In the genomic region with DNA sequence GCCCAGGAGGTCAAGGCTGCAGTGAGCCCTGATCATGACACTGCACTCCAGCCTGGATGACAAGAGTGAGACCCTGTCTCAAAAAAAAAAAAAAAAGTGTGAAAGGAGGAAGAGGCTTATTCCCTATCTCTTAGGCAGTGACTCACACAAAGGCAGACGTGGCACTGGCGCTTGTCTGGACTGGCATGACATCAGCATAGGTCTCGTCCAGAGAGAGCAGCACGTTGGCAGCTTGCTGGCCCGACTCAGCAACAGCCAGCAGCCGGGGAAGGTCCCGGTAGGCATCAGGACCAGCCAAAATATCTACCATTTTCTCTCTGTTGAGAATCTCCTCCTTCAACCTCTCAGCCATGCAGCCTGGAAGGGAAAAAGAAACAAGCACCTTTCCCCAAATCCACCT, we compare ENCODE assay signal across 16 cellular contexts. TPM values are rescaled to one million over a fixed set of nuclear protein-coding genes. Genes with fewer than 3 reads are reported as not detected.
DNase-seq lines count a peak whose midpoint lies in the region; ATAC-seq and TF ChIP-seq lines count a peak whose summit lies in the region.
"Had no signal": no experiment of that assay in that cellular context is flagged by ENCODE, and none has a peak within 500 bp of the region (broad histone marks: within the 10 kb centered on the region; RNA-seq: fewer than 3 reads in every experiment).

No MANE protein-coding gene starts in this region.

- ATAC-seq in left ventricle myocardium superior (peak; percentile 94), GM19351 (IDR thresholded peaks at IDR 0.05; ENCODE audit: unreplicated experiment) (no peak), HG02571 (IDR thresholded peaks at IDR 0.05; ENCODE audit: unreplicated experiment) (no peak)

- H3K4me3 Mint-ChIP-seq in MCF 10A (ENCODE audit: unreplicated experiment) = no peak overlapping the region
- H3K4me3 Mint-ChIP-seq: dendritic cell treated with granulocyte-macrophage colony-stimulating factor and Interleukin-4, amounts not matched to agents 40 ng/mL and 50 ng/mL, for 4 days had no signal

- 33 to 58% (median 48%) methylated on average over 7 of the region's 7 CpGs for WGBS in adrenal gland, 4 donors

- POLR2A ChIA-PET in MCF 10A (lab: Yijun Ruan, JAX) = interaction anchor here (0.6 to 2.1 kb wide), 5 partner anchors 9 to 725 kb away, joined by 3 to 8 read pairs (median 5); partner anchors contain the start of genes CDK5RAP1 and EIF2S2

- no peak overlapping the region for H3K27ac Mint-ChIP-seq in MCF 10A (ENCODE audit: low read depth, unreplicated experiment)
- H3K27ac Mint-ChIP-seq: dendritic cell treated with granulocyte-macrophage colony-stimulating factor and Interleukin-4, amounts not matched to agents 40 ng/mL and 50 ng/mL, for 4 days had no signal

- no TSS peak for BruUV-seq in MCF 10A (replicated peaks; lab: Mats Ljungman, UMichigan)

- H3K27me3 Mint-ChIP-seq in MCF 10A (ENCODE audit: insufficient read depth, unreplicated experiment) = no peaks in the 10 kb centered on the region
- H3K27me3 Mint-ChIP-seq: dendritic cell treated with granulocyte-macrophage colony-stimulating factor and Interleukin-4, amounts not matched to agents 40 ng/mL and 50 ng/mL, for 4 days had no signal

- H3K9me3 Mint-ChIP-seq in MCF 10A (ENCODE audit: unreplicated experiment) = no peaks in the 10 kb centered on the region
- H3K9me3 Mint-ChIP-seq: dendritic cell treated with granulocyte-macrophage colony-stimulating factor and Interleukin-4, amounts not matched to agents 40 ng/mL and 50 ng/mL, for 4 days had no signal

- TF ChIP-seq CTCF in MCF 10A (IDR thresholded peaks at IDR 0.05; ENCODE audit: unreplicated experiment) = no peak
- TF ChIP-seq CTCF in breast epithelium (IDR thresholded peaks at IDR 0.05) = no peak
- TF ChIP-seq CTCF in adrenal gland (IDR thresholded peaks at IDR 0.05) = no peak

- DNase-seq in MCF 10A (ENCODE audit: unreplicated experiment) (peak; percentile 70), breast epithelium (ENCODE audit: low spot score in 2 of 2) (no peak), adrenal gland (peak; percentile 79 to 93 (median 90)), left ventricle myocardium superior (peak; percentile 66), dedifferentiated amniotic fluid mesenchymal stem cell (ENCODE audit: extremely low spot score) (no peak)
- no peak for DNase-seq in stimulated activated naive CD4-positive, alpha-beta T cell (lab: John Stamatoyannopoulos, UW)
- DNase-seq: activated CD8-positive, alpha-beta memory T cell treated with anti-CD3 and anti-CD28 coated beads, Interleukin-2, amount 50 U/mL, for 4 hours; MV-4-11; NCI-H510A treated with DMSO at 0.1 percent for 48 hours; SIG-M5; stimulated activated CD4-positive, alpha-beta T cell treated with anti-CD3 and anti-CD28 coated beads, Interleukin-12 subunit alpha, Interleukin-12 subunit beta, amount 100 ng/mL, for 4 hours; transverse colon had no signal

- no peaks in the 10 kb centered on the region for H3K36me3 ChIP-seq in breast epithelium
- H3K36me3 ChIP-seq in adrenal gland (replicated peaks in 1 of 2) = peaks cover 0 to 65% of the 10 kb centered on the region in 2 donors

- H3K4me1 Mint-ChIP-seq in MCF 10A (ENCODE audit: insufficient read depth, unreplicated experiment) = peaks cover 7% of the 10 kb centered on the region

- H3K4me3 ChIP-seq in breast epithelium = no peak overlapping the region
- no peak overlapping the region for H3K4me3 ChIP-seq in adrenal gland
- H3K4me3 ChIP-seq: transverse colon had no signal

- TF ChIP-seq POLR2A in breast epithelium (IDR thresholded peaks at IDR 0.05) = no peak
- no peak for TF ChIP-seq POLR2A in adrenal gland (IDR thresholded peaks at IDR 0.05)

- H3K27me3 ChIP-seq in breast epithelium = no peaks in the 10 kb centered on the region
- H3K27me3 ChIP-seq in adrenal gland = no peaks in the 10 kb centered on the region
- H3K27me3 ChIP-seq: neutrophil, transverse colon had no signal

- H3K9me3 ChIP-seq in breast epithelium (no peaks in the 10 kb centered on the region), adrenal gland (replicated peaks in 1 of 3) (no peaks in the 10 kb centered on the region)
- H3K9me3 ChIP-seq: neutrophil, transverse colon had no signal

- intact Hi-C loops in MCF 10A (cut with micrococcal nuclease) = no loop called here
- intact Hi-C loops in breast epithelium (cut with DNase I; ENCODE audit: low total_unique reads) = no loop called here
- intact Hi-C loops in adrenal gland (cut with DNase I) = no loop called here
- intact Hi-C loops in left ventricle myocardium superior (cut with micrococcal nuclease) = no loop called here

- CTCF ChIA-PET in MCF 10A (lab: Yijun Ruan, JAX) = interaction anchor here (0.6 to 0.8 kb wide), 4 partner anchors 10 to 928 kb away, joined by 3 to 6 read pairs (median 4); no protein-coding TSS in a partner anchor

- peaks cover 59% of the 10 kb centered on the region for H3K36me3 Mint-ChIP-seq in MCF 10A (ENCODE audit: insufficient read depth, unreplicated experiment)

- H3K27ac ChIP-seq in breast epithelium (no peak overlapping the region), adrenal gland (peak overlapping the region in 3 of 5 donors; percentile 57 to 65 (median 65))
- H3K27ac ChIP-seq: neutrophil, transverse colon had no signal

- H3K4me1 ChIP-seq in breast epithelium = no peaks in the 10 kb centered on the region
- no peaks in the 10 kb centered on the region for H3K4me1 ChIP-seq in adrenal gland (replicated peaks in 1 of 2)
- H3K4me1 ChIP-seq: transverse colon had no signal

RNA-seq across cellular contexts. Expression of gene CDK5RAP1, which starts 14.1 kb away (rescaled TPM):
- total RNA-seq in MCF 10A (2022) (41.0 and 45.0 TPM in 2 replicates), breast epithelium (10 to 100 TPM; 21.8 to 32.4 (median 29.4) TPM), adrenal gland (10 to 100 TPM; 11.3 to 38.8 (median 22.8) TPM), left ventricle myocardium superior (20.6 TPM)
- polyA plus RNA-seq in adrenal gland = 100 to 1,000 TPM in 1 of 3 donors, 10 to 100 TPM in 2; 30.4 to 134 (median 67.8) TPM

RNA-seq across cellular contexts. Expression of gene SNTA1, which starts 56.4 kb away (rescaled TPM):
- total RNA-seq in MCF 10A (2022) (1.4 and 2.0 TPM in 2 replicates), breast epithelium (100 to 1,000 TPM in 1 of 3 donors, 10 to 100 TPM in 2; 19.3 to 121 (median 21.1) TPM), adrenal gland (10 to 100 TPM; 11.5 to 73.2 (median 33.2) TPM), left ventricle myocardium superior (226 TPM)
- polyA plus RNA-seq in adrenal gland = 10 to 100 TPM in 2 of 3 donors, 1 to 10 TPM in 1; 4.3 to 42.2 (median 29.3) TPM

Comparison
In these comparisons a context has a peak if more than half of its experiments do, and no peak if none do; other contexts are left out.
1. DNase-seq: peak in MCF 10A (single experiment), adrenal gland (7 of 7) and left ventricle myocardium superior (single experiment); none in breast epithelium (0 of 2), dedifferentiated amniotic fluid mesenchymal stem cell (single experiment) and stimulated activated naive CD4-positive, alpha-beta T cell (0 of 6).
2. H3K27ac ChIP-seq: peak in adrenal gland (3 of 5); none in breast epithelium (0 of 2).